Comparison of ENCODE assay signal across 7 cellular contexts in the genomic region with DNA sequence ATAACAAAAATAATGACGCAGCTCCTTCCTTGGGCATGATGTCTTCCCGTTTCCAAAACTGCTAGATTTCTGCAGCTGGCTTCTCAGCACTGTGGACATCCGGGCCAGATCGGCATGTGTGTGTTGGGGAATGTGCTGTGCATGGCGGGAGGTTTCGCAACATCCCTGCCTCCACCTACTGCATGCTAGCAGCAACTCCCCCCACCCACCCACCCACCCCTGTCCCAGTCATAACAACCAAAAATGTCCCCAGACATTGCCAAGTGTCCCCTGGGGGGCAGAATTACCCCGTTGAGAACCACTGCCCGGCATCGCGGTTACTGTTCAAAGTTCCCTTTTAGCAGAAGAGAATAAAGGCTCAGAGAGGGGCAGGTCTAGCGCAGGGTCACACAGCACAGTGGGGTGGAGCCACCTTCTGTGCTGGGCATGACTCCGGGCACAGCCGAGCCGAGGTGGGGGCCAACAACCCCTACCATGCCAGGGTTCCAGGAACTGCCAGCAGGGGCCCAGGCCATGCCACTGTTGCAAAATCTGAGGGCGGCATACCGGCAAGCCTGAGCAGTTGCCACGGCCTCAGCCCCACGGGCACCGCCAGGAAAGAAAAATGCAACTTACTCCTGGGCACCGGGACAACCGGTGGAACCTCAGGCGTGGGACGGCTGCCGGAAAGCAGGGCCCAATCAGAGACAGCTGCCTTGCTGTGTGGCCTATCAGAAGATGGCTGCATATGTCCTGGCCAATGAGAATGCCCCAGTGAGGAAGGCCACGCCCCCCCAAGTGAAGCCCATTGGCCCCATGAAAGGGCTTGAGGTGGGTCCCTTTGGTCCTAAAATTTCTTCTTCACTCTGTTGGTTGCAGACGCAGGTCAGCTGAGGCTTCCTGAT. TPM values are rescaled to one million over a fixed set of nuclear protein-coding genes. Genes with fewer than 3 reads are reported as not detected.
DNase-seq lines count a peak whose midpoint lies in the region; TF ChIP-seq lines count a peak whose summit lies in the region.

No MANE protein-coding gene starts in this region.

- no peak overlapping the region for H2AFZ ChIP-seq in fibroblast of lung (ENCODE audit: low read length)

- H3K4me1 ChIP-seq in fibroblast of lung (ENCODE audit: control insufficient read depth, extremely low read depth, insufficient read depth, low read length) (peaks cover 13% of the 10 kb centered on the region), neutrophil (ENCODE audit: control insufficient read depth in 1 of 2, insufficient read depth in 1 of 2, low read depth in 1 of 2, low read length in 1 of 2) (peaks cover 13 to 14% of the 10 kb centered on the region in 2 experiments)

- H4K20me1 ChIP-seq in fibroblast of lung (ENCODE audit: control insufficient read depth, extremely low read depth, insufficient read depth, low read length): no peaks in the 10 kb centered on the region

- H3K27ac ChIP-seq in fibroblast of lung (ENCODE audit: insufficient read depth, low read length) (peak overlapping the region; percentile 31), neutrophil (peak overlapping the region; percentile 54)

- H3K4me3 ChIP-seq in GM12865 (ENCODE audit: low read depth, low read length) (peak overlapping the region; percentile 28), fibroblast of lung (replicated peaks in 1 of 4; ENCODE audit: control extremely low read depth in 1 of 4, insufficient read depth in 1 of 4, low read depth in 3 of 4, low read length in 4 of 4) (peak overlapping the region in 2 of 4 experiments; percentile 27 to 29), neutrophil (ENCODE audit: low read depth in 1 of 2, low read length in 1 of 2) (peak overlapping the region; percentile 56 to 60)

- no peaks in the 10 kb centered on the region for H3K9me3 ChIP-seq in fibroblast of lung (ENCODE audit: control insufficient read depth, insufficient read depth, low read depth, low read length)
- no peaks in the 10 kb centered on the region for H3K9me3 ChIP-seq in neutrophil

- DNase-seq in GM12865 (ENCODE audit: low read depth) (peak; percentile 83), NCI-H2029 treated with DMSO at 0.1 percent for 48 hours (lab: John Stamatoyannopoulos, UW) (peak; percentile 53), fibroblast of lung (ENCODE audit: low read depth in 2 of 2) (peak; percentile 82 to 92), activated gamma-delta T cell (lab: John Stamatoyannopoulos, UW) (no peak), HK-2 (ENCODE audit: unreplicated experiment) (no peak)
- DNase-seq in activated CD8-positive, alpha-beta memory T cell treated with anti-CD3 and anti-CD28 coated beads for 24 hours: peak; percentile 68

- H3K36me3 ChIP-seq in fibroblast of lung (ENCODE audit: control insufficient read depth, insufficient read depth, low read length) (no peaks in the 10 kb centered on the region), neutrophil (no peaks in the 10 kb centered on the region)

- H3K4me2 ChIP-seq in fibroblast of lung (ENCODE audit: extremely low read depth, insufficient read depth, low read length): peak overlapping the region; percentile 56

- no peak overlapping the region for H3K9ac ChIP-seq in fibroblast of lung (ENCODE audit: insufficient read depth, low read length)

- H3K79me2 ChIP-seq in fibroblast of lung (ENCODE audit: control insufficient read depth, insufficient read depth, low read length): no peaks in the 10 kb centered on the region

- H3K27me3 ChIP-seq in fibroblast of lung (ENCODE audit: control insufficient read depth, insufficient read depth, low read length) (no peaks in the 10 kb centered on the region), neutrophil (no peaks in the 10 kb centered on the region)

- TF ChIP-seq CTCF in GM12865 (IDR thresholded peaks at IDR 0.05; ENCODE audit: insufficient read depth, low read depth, low read length, missing control alignments) (peak; percentile 0), fibroblast of lung (conservative IDR thresholded peaks at IDR 0.05 in 1 of 2, IDR thresholded peaks at IDR 0.05 in 1 of 2; ENCODE audit: low read depth in 1 of 2, low read length in 2 of 2) (no peak), neutrophil (IDR thresholded peaks at IDR 0.05) (peak; percentile 57)

RNA-seq across cellular contexts. Expression of a gene that starts 22.5 kb away (rescaled TPM):
- 34.9 and 66.4 TPM in 2 replicates for total RNA-seq in fibroblast of lung
- polyA plus RNA-seq in fibroblast of lung: 7.9 and 16.6 TPM in 2 replicates
- polyA plus RNA-seq in fibroblast of lung (2012): 89.7 and 117 TPM in 2 replicates
- 101 and 159 TPM in 2 replicates for polyA minus RNA-seq in fibroblast of lung (ENCODE audit: low replicate concordance)

Comparison
In these comparisons a context has a peak if more than half of its experiments do, and no peak if none do; other contexts are left out.
1. DNase-seq: peak in GM12865 (single experiment), NCI-H2029 treated with DMSO at 0.1 percent for 48 hours (single experiment), activated CD8-positive, alpha-beta memory T cell treated with anti-CD3 and anti-CD28 coated beads for 24 hours (single experiment) and fibroblast of lung (2 of 2); none in activated gamma-delta T cell (single experiment) and HK-2 (single experiment).
2. CTCF ChIP-seq: peak in GM12865 (single experiment) and neutrophil (single experiment); none in fibroblast of lung (0 of 2).